9 cellular contexts compared by ENCODE assay signal in the genomic region with DNA sequence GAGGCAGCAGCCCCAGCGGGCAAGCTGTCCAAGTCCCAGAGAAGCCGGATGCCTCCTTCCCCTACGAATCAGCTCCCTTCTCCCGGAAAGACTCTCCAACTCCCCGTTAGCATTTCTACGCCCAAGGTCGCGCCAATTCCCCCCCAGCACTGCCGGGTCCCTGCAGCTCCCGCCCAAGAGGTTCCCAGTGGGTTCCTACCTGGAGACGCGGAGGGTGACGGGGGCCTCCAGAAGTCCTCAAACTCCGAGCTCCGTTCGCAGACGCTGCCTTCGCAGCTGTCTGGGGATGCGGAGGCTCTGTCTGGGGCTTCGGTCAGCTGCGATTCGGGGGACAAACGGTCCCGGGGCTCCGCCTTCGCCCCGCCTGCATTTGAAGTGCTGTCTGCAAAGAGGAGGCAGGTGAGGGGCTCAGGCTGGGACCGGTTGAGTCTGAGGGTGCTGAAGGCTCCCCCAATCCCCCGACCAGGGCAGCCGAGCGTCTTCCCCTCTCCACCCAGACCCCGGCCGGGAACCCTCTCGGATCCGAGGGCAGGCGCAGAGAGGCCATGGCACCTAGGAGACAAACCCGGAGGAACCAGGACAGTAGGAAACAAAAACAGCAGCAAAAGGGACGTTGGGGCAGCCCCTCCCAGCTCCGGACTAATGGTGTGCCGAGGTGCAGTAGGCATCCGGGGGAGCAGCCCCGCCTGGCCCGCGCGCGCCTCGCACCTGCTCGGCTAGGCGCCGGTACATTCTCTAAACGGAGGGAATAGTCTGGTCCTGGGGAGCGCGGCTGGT. TPM values are rescaled to one million over a fixed set of nuclear protein-coding genes. Genes with fewer than 3 reads are reported as not detected.
A peak's percentile ranks its signal among the peaks of the same experiment; 100 is the strongest.
DNase-seq lines count a peak whose midpoint lies in the region; ATAC-seq and FAIRE-seq lines count a peak whose summit lies in the region.
"Had no signal": no experiment of that assay in that cellular context is flagged by ENCODE, and none has a peak within 500 bp of the region (broad histone marks: within the 10 kb centered on the region; RNA-seq: fewer than 3 reads in every experiment).

No MANE protein-coding gene starts in this region.

- intact Hi-C loops in Right ventricle myocardium inferior (cut with DNase I) (no loop called here), cardiac septum (cut with DNase I) (no loop called here)
- intact Hi-C loops in naive thymus-derived CD4-positive, alpha-beta T cell (cut with micrococcal nuclease), result loop anchor here (2.0 to 10.0 kb wide), 6 partner anchors 18 to 1362 kb away; partner anchors contain the start of genes DIPK1A (in 1 of the 2) and RPL5 (in 1 of the 2)

- peak; percentile 72 for DNase-seq in Right ventricle myocardium inferior (ENCODE audit: missing footprints)
- no peak for DNase-seq in cardiac septum (ENCODE audit: low spot score)
- peak; percentile 32 for DNase-seq in T follicular helper cell (ENCODE audit: low read depth)
- DNase-seq in naive thymus-derived CD4-positive, alpha-beta T cell, result peak in 6 of 9 donors; percentile 28 to 48 (median 44)
- no peak for DNase-seq in AML-193 (lab: John Stamatoyannopoulos, UW)
- DNase-seq in Kasumi-1 (lab: John Stamatoyannopoulos, UW), result no peak
- no peak for DNase-seq in HTR-8/SVneo (ENCODE audit: insufficient read length, low spot score)

- H3K27ac ChIP-seq in duodenal mucosa (ENCODE audit: low read depth, low read length), result no peak overlapping the region
- peak overlapping the region; percentile 67 for H3K27ac ChIP-seq in naive thymus-derived CD4-positive, alpha-beta T cell (ENCODE audit: low read depth, low read length)

- peaks cover 23 to 46% (median 42%) of the 10 kb centered on the region in 7 donors for H3K4me1 Mint-ChIP-seq in naive thymus-derived CD4-positive, alpha-beta T cell

- H3K27ac Mint-ChIP-seq in naive thymus-derived CD4-positive, alpha-beta T cell, result peak overlapping the region; percentile 51 to 93 (median 85)

- peak overlapping the region; percentile 91 to 99 (median 94) for H3K4me3 Mint-ChIP-seq in naive thymus-derived CD4-positive, alpha-beta T cell

- peaks cover 51 to 76% of the 10 kb centered on the region in 2 donors for H3K27me3 ChIP-seq in duodenal mucosa (ENCODE audit: control insufficient read depth in 1 of 2, insufficient read depth in 2 of 2, low read length in 2 of 2)
- H3K27me3 ChIP-seq in naive thymus-derived CD4-positive, alpha-beta T cell (ENCODE audit: control insufficient read depth in 2 of 2, insufficient read depth in 2 of 2, low read length in 2 of 2), result no peaks in the 10 kb centered on the region

- H3K36me3 Mint-ChIP-seq in naive thymus-derived CD4-positive, alpha-beta T cell, result peaks cover 3 to 48% (median 19%) of the 10 kb centered on the region in 5 donors

- peaks cover 0 to 2% (median 0%) of the 10 kb centered on the region in 11 donors for H3K9me3 Mint-ChIP-seq in naive thymus-derived CD4-positive, alpha-beta T cell

- H3K4me3 ChIP-seq in duodenal mucosa (ENCODE audit: low read depth in 1 of 2, low read length in 2 of 2), result peak overlapping the region; percentile 72 to 76
- H3K4me3 ChIP-seq in naive thymus-derived CD4-positive, alpha-beta T cell (ENCODE audit: low read length), result peak overlapping the region; percentile 83

- H3K9ac ChIP-seq in duodenal mucosa (ENCODE audit: low read depth in 1 of 2, low read length in 2 of 2), result peak overlapping the region; percentile 56 to 57

- peaks cover 0 to 4% of the 10 kb centered on the region in 2 donors for H3K36me3 ChIP-seq in duodenal mucosa (ENCODE audit: control insufficient read depth in 1 of 2, insufficient read depth in 2 of 2, low read length in 2 of 2)
- peaks cover 0 to 25% (median 0%) of the 10 kb centered on the region in 3 experiments for H3K36me3 ChIP-seq in naive thymus-derived CD4-positive, alpha-beta T cell (ENCODE audit: control insufficient read depth in 2 of 3, insufficient read depth in 3 of 3, low read length in 3 of 3)

- peaks cover 30 to 56% of the 10 kb centered on the region in 2 donors for H3K4me1 ChIP-seq in duodenal mucosa (ENCODE audit: control insufficient read depth in 1 of 2, insufficient read depth in 2 of 2, low read length in 2 of 2)
- H3K4me1 ChIP-seq in naive thymus-derived CD4-positive, alpha-beta T cell (ENCODE audit: control insufficient read depth in 2 of 2, insufficient read depth in 2 of 2, low read length in 2 of 2), result peaks cover 4 to 30% of the 10 kb centered on the region in 2 donors

- POLR2A ChIA-PET in naive thymus-derived CD4-positive, alpha-beta T cell (lab: Charles Lee), result interaction anchor here (0.7 to 6.9 kb wide), 5 partner anchors 8 to 168 kb away, joined by 3 to 89 read pairs (median 3); no protein-coding TSS in a partner anchor

- peaks cover 0 to 3% (median 0%) of the 10 kb centered on the region in 5 donors for H3K27me3 Mint-ChIP-seq in naive thymus-derived CD4-positive, alpha-beta T cell

- no peaks in the 10 kb centered on the region for H3K9me3 ChIP-seq in duodenal mucosa (ENCODE audit: control insufficient read depth in 1 of 2, low read length in 2 of 2)
- H3K9me3 ChIP-seq in naive thymus-derived CD4-positive, alpha-beta T cell (ENCODE audit: control insufficient read depth in 2 of 3, low read length in 3 of 3), result no peaks in the 10 kb centered on the region

- no peak for ATAC-seq in Right ventricle myocardium inferior
- ATAC-seq in naive thymus-derived CD4-positive, alpha-beta T cell, result peak; percentile 30

- no peak for FAIRE-seq in HTR-8/SVneo (lab: Jason Lieb, UNC)
- FAIRE-seq: bronchial epithelial cell had no signal

- CTCF ChIA-PET in naive thymus-derived CD4-positive, alpha-beta T cell (lab: Charles Lee), result interaction anchor here (0.7 to 5.0 kb wide), 9 partner anchors 9 to 192 kb away, joined by 3 to 26 read pairs (median 4); no protein-coding TSS in a partner anchor

RNA-seq across cellular contexts. Expression of gene GFI1, which starts 3.9 kb away (rescaled TPM):
- total RNA-seq in Right ventricle myocardium inferior (0.08 TPM), cardiac septum (0.19 TPM)
- 10 to 100 TPM; 11.5 to 78.8 (median 29.9) TPM for total RNA-seq in naive thymus-derived CD4-positive, alpha-beta T cell
- polyA plus RNA-seq in naive thymus-derived CD4-positive, alpha-beta T cell, result 1 to 10 TPM; 3.3 to 7.9 TPM

Comparison
In these comparisons a context has a peak if more than half of its experiments do, and no peak if none do; other contexts are left out.
1. DNase-seq: peak in Right ventricle myocardium inferior (single experiment), T follicular helper cell (single experiment) and naive thymus-derived CD4-positive, alpha-beta T cell (6 of 9); none in cardiac septum (single experiment), AML-193 (0 of 2), Kasumi-1 (0 of 2) and HTR-8/SVneo (single experiment).
2. RNA of gene GFI1, which starts 3.9 kb away (total RNA-seq): 11.5 to 78.8 TPM in naive thymus-derived CD4-positive, alpha-beta T cell; 0.19 TPM in cardiac septum (single experiment) and 0.08 TPM in Right ventricle myocardium inferior (single experiment); every median in the first group is over 10 times any median in the second.
3. intact Hi-C loops: an anchor here in naive thymus-derived CD4-positive, alpha-beta T cell (2.0 to 10.0 kb wide); none called in Right ventricle myocardium inferior and cardiac septum.